In the genomic region with DNA sequence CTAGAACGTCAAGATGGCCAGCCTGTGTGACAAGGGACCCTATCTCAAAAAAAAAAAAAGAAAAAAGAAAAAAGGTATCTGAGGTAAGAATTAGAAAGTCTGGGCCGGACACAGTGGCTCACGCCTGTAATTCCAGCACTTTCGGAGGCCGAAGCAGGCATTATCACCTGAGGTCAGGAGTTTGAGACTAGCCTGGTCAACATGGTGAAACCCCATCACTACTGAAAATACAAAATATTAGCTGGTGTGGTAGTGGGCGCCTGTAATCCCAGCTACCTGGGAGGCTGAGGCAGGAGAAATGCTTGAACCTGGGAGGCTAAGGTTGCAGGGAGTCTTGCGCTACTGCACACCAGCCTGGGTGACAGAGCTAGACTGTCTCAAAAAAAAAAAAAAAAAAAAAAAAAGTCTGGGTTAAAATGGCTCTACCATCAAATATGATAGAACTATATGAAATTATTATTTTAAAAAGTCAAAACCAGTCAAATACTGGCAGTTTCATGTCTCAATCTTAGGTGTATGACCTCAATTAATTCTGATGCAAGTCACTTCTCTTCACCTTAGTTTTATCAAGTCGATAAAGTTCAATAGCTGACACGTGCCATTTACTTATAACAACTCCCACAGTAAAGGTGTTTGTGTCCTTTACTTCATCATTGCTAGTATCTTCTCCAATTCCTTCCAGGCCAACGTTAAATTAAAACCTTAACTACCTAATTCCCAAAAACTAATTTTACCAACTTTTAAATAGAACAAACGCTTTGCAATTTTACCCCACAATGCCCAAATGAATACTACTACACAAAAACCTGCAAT, we compare ENCODE assay signal across 8 cellular contexts. TPM values are rescaled to one million over a fixed set of nuclear protein-coding genes. Genes with fewer than 3 reads are reported as not detected.
DNase-seq lines count a peak whose midpoint lies in the region; ATAC-seq and TF ChIP-seq lines count a peak whose summit lies in the region.

No MANE protein-coding gene starts in this region.

- peaks cover 56% of the 10 kb centered on the region for H3K4me1 Mint-ChIP-seq in activated CD8-positive, alpha-beta memory T cell treated with anti-CD3 and anti-CD28 coated beads, Interleukin-2, amount 10 ng/mL, durations not matched to agents 7 days and 5 days
- peaks cover 38% of the 10 kb centered on the region for H3K4me1 Mint-ChIP-seq in activated T-helper 1 cell treated with anti-CD3 and anti-CD28 coated beads, Interleukin-12 subunit alpha, Interleukin-12 subunit beta, Interleukin-2, Interleukin-4 antibody, amounts not matched to agents 30 ng/mL and 10 ng/mL and 1 ng/mL, durations not matched to agents 14 hours and 24 hours and 36 hours (ENCODE audit: low read depth)
- H3K4me1 Mint-ChIP-seq in immature natural killer cell, result peaks cover 23 to 55% of the 10 kb centered on the region in 2 donors

- no peaks in the 10 kb centered on the region for H3K27me3 ChIP-seq in testis

- H3K27ac Mint-ChIP-seq in activated CD8-positive, alpha-beta memory T cell treated with anti-CD3 and anti-CD28 coated beads, Interleukin-2, amount 10 ng/mL, durations not matched to agents 7 days and 5 days, result peak overlapping the region; percentile 97
- peak overlapping the region; percentile 96 for H3K27ac Mint-ChIP-seq in activated T-helper 1 cell treated with anti-CD3 and anti-CD28 coated beads, Interleukin-12 subunit alpha, Interleukin-12 subunit beta, Interleukin-2, Interleukin-4 antibody, amounts not matched to agents 30 ng/mL and 10 ng/mL and 1 ng/mL, durations not matched to agents 14 hours and 24 hours and 36 hours
- H3K27ac Mint-ChIP-seq in immature natural killer cell, result peak overlapping the region; percentile 90 to 99 (median 96)

- no peaks in the 10 kb centered on the region for H3K36me3 ChIP-seq in testis (ENCODE audit: low read depth, missing control alignments)

- ATAC-seq in activated CD8-positive, alpha-beta memory T cell treated with anti-CD3 and anti-CD28 coated beads, Interleukin-2, amount 10 ng/mL, durations not matched to agents 7 days and 5 days, result no peak
- no peak for ATAC-seq in GM21576 (IDR thresholded peaks at IDR 0.05; ENCODE audit: unreplicated experiment)
- no peak for ATAC-seq in HG03432 (IDR thresholded peaks at IDR 0.05; ENCODE audit: unreplicated experiment)

- no peaks in the 10 kb centered on the region for H3K27me3 Mint-ChIP-seq in activated CD8-positive, alpha-beta memory T cell treated with anti-CD3 and anti-CD28 coated beads, Interleukin-2, amount 10 ng/mL, durations not matched to agents 7 days and 5 days
- no peaks in the 10 kb centered on the region for H3K27me3 Mint-ChIP-seq in activated T-helper 1 cell treated with anti-CD3 and anti-CD28 coated beads, Interleukin-12 subunit alpha, Interleukin-12 subunit beta, Interleukin-2, Interleukin-4 antibody, amounts not matched to agents 30 ng/mL and 10 ng/mL and 1 ng/mL, durations not matched to agents 14 hours and 24 hours and 36 hours (ENCODE audit: insufficient read depth)
- peaks cover 5 to 17% (median 9%) of the 10 kb centered on the region in 3 donors for H3K27me3 Mint-ChIP-seq in immature natural killer cell (ENCODE audit: low read depth in 3 of 3)

- intact Hi-C loops in activated T-helper 1 cell treated with anti-CD3 and anti-CD28 coated beads, Interleukin-12 subunit alpha, Interleukin-12 subunit beta, Interleukin-2, Interleukin-4 antibody, amounts not matched to agents 30 ng/mL and 10 ng/mL and 1 ng/mL, durations not matched to agents 14 hours and 24 hours and 36 hours (cut with micrococcal nuclease), result loop anchor here (5.0 kb wide), 2 partner anchors 855 to 1195 kb away; a partner anchor contains a TSS
- intact Hi-C loops in testis (cut with DNase I; ENCODE audit: low total_unique reads), result no loop called here

- peaks cover 6% of the 10 kb centered on the region for H3K4me1 ChIP-seq in testis

- no peaks in the 10 kb centered on the region for H3K9me3 Mint-ChIP-seq in activated CD8-positive, alpha-beta memory T cell treated with anti-CD3 and anti-CD28 coated beads, Interleukin-2, amount 10 ng/mL, durations not matched to agents 7 days and 5 days (ENCODE audit: low read depth)
- H3K9me3 Mint-ChIP-seq in activated T-helper 1 cell treated with anti-CD3 and anti-CD28 coated beads, Interleukin-12 subunit alpha, Interleukin-12 subunit beta, Interleukin-2, Interleukin-4 antibody, amounts not matched to agents 30 ng/mL and 10 ng/mL and 1 ng/mL, durations not matched to agents 14 hours and 24 hours and 36 hours, result no peaks in the 10 kb centered on the region
- H3K9me3 Mint-ChIP-seq in immature natural killer cell, result no peaks in the 10 kb centered on the region

- H3K4me3 Mint-ChIP-seq in activated CD8-positive, alpha-beta memory T cell treated with anti-CD3 and anti-CD28 coated beads, Interleukin-2, amount 10 ng/mL, durations not matched to agents 7 days and 5 days, result peak overlapping the region; percentile 86
- H3K4me3 Mint-ChIP-seq in activated T-helper 1 cell treated with anti-CD3 and anti-CD28 coated beads, Interleukin-12 subunit alpha, Interleukin-12 subunit beta, Interleukin-2, Interleukin-4 antibody, amounts not matched to agents 30 ng/mL and 10 ng/mL and 1 ng/mL, durations not matched to agents 14 hours and 24 hours and 36 hours, result peak overlapping the region; percentile 92
- peak overlapping the region; percentile 93 to 100 (median 98) for H3K4me3 Mint-ChIP-seq in immature natural killer cell

- DNase-seq in activated CD8-positive, alpha-beta memory T cell treated with anti-CD3 and anti-CD28 coated beads, Interleukin-2, amount 10 ng/mL, durations not matched to agents 7 days and 5 days, result no peak
- no peak for DNase-seq in activated CD8-positive, alpha-beta memory T cell treated with anti-CD3 and anti-CD28 coated beads for 24 hours
- DNase-seq in activated T-helper 1 cell treated with anti-CD3 and anti-CD28 coated beads, Interleukin-12 subunit alpha, Interleukin-12 subunit beta, Interleukin-2, Interleukin-4 antibody, amounts not matched to agents 30 ng/mL and 10 ng/mL and 1 ng/mL, durations not matched to agents 14 hours and 24 hours and 36 hours (ENCODE audit: low spot score), result no peak
- DNase-seq in immature natural killer cell, result no peak
- DNase-seq in testis, result no peak
- no peak for DNase-seq in NCI-H1417 treated with DMSO at 0.1 percent for 48 hours (lab: John Stamatoyannopoulos, UW)

- peaks cover 51% of the 10 kb centered on the region for H3K36me3 Mint-ChIP-seq in activated CD8-positive, alpha-beta memory T cell treated with anti-CD3 and anti-CD28 coated beads, Interleukin-2, amount 10 ng/mL, durations not matched to agents 7 days and 5 days
- peaks cover 47% of the 10 kb centered on the region for H3K36me3 Mint-ChIP-seq in activated T-helper 1 cell treated with anti-CD3 and anti-CD28 coated beads, Interleukin-12 subunit alpha, Interleukin-12 subunit beta, Interleukin-2, Interleukin-4 antibody, amounts not matched to agents 30 ng/mL and 10 ng/mL and 1 ng/mL, durations not matched to agents 14 hours and 24 hours and 36 hours (ENCODE audit: low read depth)
- H3K36me3 Mint-ChIP-seq in immature natural killer cell, result peaks cover 13 to 30% (median 17%) of the 10 kb centered on the region in 3 donors

- no peaks in the 10 kb centered on the region for H3K9me3 ChIP-seq in testis

- TF ChIP-seq CTCF in testis (IDR thresholded peaks at IDR 0.05), result no peak

- CTCF ChIA-PET in activated CD8-positive, alpha-beta memory T cell treated with anti-CD3 and anti-CD28 coated beads, Interleukin-2, amount 10 ng/mL, durations not matched to agents 7 days and 5 days (lab: Charles Lee), result interaction anchor here (0.6 to 1.6 kb wide), 2 partner anchors 12 to 866 kb away, joined by 3 to 5 read pairs; no protein-coding TSS in a partner anchor

- peak overlapping the region in 1 of 2 donors; percentile 88 for H3K27ac ChIP-seq in testis

- 57 to 63% methylated on average over 11 of the region's 11 CpGs for WGBS in testis, 2 donors

- peak overlapping the region; percentile 80 to 97 for H3K4me3 ChIP-seq in testis

- TF ChIP-seq POLR2A in testis (IDR thresholded peaks at IDR 0.05), result no peak

RNA-seq across cellular contexts. Expression of a gene that starts 1.1 kb away (rescaled TPM):
- total RNA-seq in activated CD8-positive, alpha-beta memory T cell treated with anti-CD3 and anti-CD28 coated beads, Interleukin-2, amount 10 ng/mL, durations not matched to agents 7 days and 5 days, result 1,000 to 10,000 TPM; 1,489 to 1,768 TPM
- 2,220 and 2,235 TPM in 2 replicates for total RNA-seq in activated T-helper 1 cell treated with anti-CD3 and anti-CD28 coated beads, Interleukin-12 subunit alpha, Interleukin-12 subunit beta, Interleukin-2, Interleukin-4 antibody, amounts not matched to agents 30 ng/mL and 10 ng/mL and 1 ng/mL, durations not matched to agents 14 hours and 24 hours and 36 hours
- 1,000 to 10,000 TPM; 1,212 to 1,948 (median 1,346) TPM for polyA plus RNA-seq in immature natural killer cell
- 1,000 to 10,000 TPM in 1 of 2 donors, 100 to 1,000 TPM in 1; 777 to 1,231 TPM for total RNA-seq in testis
- polyA plus RNA-seq in testis (ENCODE audit: insufficient read depth, low read depth, low replicate concordance), result 1,262 TPM
